ENCODE assay signal across 18 cellular contexts in the genomic region with DNA sequence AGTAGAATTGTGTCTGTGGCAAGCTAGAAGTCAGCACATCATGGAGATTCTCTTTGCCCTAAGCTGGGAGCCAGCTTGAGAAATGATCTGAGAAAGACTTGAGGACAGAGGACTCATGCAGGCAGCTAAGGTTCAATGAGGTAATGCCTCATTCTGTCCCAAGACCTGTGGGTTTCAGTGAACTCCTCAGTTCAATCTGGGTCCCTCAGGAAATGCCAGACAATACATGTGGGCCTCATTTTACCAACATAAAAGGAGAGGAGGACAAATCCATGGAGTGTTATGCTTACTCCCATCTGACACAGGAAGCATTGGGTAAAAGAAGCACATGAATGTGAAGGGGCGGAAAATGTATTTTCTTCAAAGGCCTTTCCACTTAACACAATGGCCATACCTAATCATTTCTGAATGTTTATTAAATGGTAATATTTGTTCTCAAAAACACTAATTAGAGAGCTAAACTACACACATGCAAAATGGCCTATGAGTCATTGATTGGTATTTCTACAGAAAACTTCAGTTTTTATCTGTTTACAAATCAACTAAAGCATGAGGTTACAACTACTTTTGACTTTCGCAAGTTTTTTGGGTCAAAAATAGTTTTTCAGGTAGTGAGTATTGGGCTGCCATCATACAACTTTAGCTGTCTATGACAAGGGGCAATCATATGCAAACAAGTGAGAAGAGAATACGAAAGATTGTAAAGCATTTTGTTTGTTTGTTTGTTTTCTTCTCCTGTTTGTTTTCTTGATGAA.
DNase-seq lines count a peak whose midpoint lies in the region; ATAC-seq, FAIRE-seq and TF ChIP-seq lines count a peak whose summit lies in the region.
"Had no signal": no experiment of that assay in that cellular context is flagged by ENCODE, and none has a peak within 500 bp of the region (broad histone marks: within the 10 kb centered on the region; RNA-seq: fewer than 3 reads in every experiment).

No MANE protein-coding gene starts in this region.

- peaks cover 9% of the 10 kb centered on the region; the same call in 1 of the 2 replicates for H3K4me1 ChIP-seq in GM23338 (ENCODE audit: insufficient read depth)
- H3K4me1 ChIP-seq in body of pancreas: no peaks in the 10 kb centered on the region

- H3K79me2 ChIP-seq in GM23338 (replicated peaks; ENCODE audit: insufficient read depth): no peaks in the 10 kb centered on the region

- no peak overlapping the region for H3K4me3 Mint-ChIP-seq in GM23338
- H3K4me3 Mint-ChIP-seq: activated CD4-positive, alpha-beta memory T cell treated with anti-CD3 and anti-CD28 coated beads for 36 hours; activated naive CD8-positive, alpha-beta T cell treated with anti-CD3 and anti-CD28 coated beads for 36 hours; activated T-cell treated with anti-CD3 and anti-CD28 coated beads, Interleukin-2, amount 50 U/mL, for 24 hours; naive B cell had no signal

- no peaks in the 10 kb centered on the region for H3K36me3 Mint-ChIP-seq in GM23338 (ENCODE audit: low read depth)
- no peaks in the 10 kb centered on the region for H3K36me3 Mint-ChIP-seq in activated naive CD4-positive, alpha-beta T cell treated with anti-CD3 and anti-CD28 coated beads, Interleukin-2, amount 50 U/mL, for 72 hours
- H3K36me3 Mint-ChIP-seq: activated CD4-positive, alpha-beta memory T cell treated with anti-CD3 and anti-CD28 coated beads for 36 hours; activated naive CD8-positive, alpha-beta T cell treated with anti-CD3 and anti-CD28 coated beads for 36 hours; CD4-positive, CD25-positive, alpha-beta regulatory T cell; naive B cell had no signal

- peaks cover 6% of the 10 kb centered on the region for H3K4me1 Mint-ChIP-seq in GM23338
- H3K4me1 Mint-ChIP-seq: activated naive CD8-positive, alpha-beta T cell treated with anti-CD3 and anti-CD28 coated beads for 36 hours; CD4-positive, CD25-positive, alpha-beta regulatory T cell; naive B cell had no signal

- peak overlapping the region; percentile 54 for H2AFZ ChIP-seq in GM23338

- H3K27ac ChIP-seq in GM23338 (ENCODE audit: low read depth) (no peak overlapping the region), body of pancreas (no peak overlapping the region)
- H3K27ac ChIP-seq: WERI-Rb-1 had no signal

- H4K20me1 ChIP-seq in GM23338 (replicated peaks; ENCODE audit: insufficient read depth): no peaks in the 10 kb centered on the region

- no peaks in the 10 kb centered on the region for H3K9me2 ChIP-seq in GM23338 (ENCODE audit: insufficient read depth)

- WGBS in body of pancreas, 2 donors: 87 to 91% methylated on average over 3 of the region's 3 CpGs

- intact Hi-C loops in body of pancreas (cut with DNase I): no loop called here

- H3F3A ChIP-seq in GM23338 (replicated peaks; ENCODE audit: low read depth): no peaks in the 10 kb centered on the region

- H3K27ac Mint-ChIP-seq in GM23338: no peak overlapping the region
- no peak overlapping the region for H3K27ac Mint-ChIP-seq in activated naive CD4-positive, alpha-beta T cell treated with anti-CD3 and anti-CD28 coated beads, Interleukin-2, amount 50 U/mL, for 72 hours
- H3K27ac Mint-ChIP-seq: activated CD4-positive, alpha-beta memory T cell treated with anti-CD3 and anti-CD28 coated beads for 36 hours; activated naive CD8-positive, alpha-beta T cell treated with anti-CD3 and anti-CD28 coated beads for 36 hours; activated T-cell treated with anti-CD3 and anti-CD28 coated beads, Interleukin-2, amount 50 U/mL, for 24 hours; CD4-positive, CD25-positive, alpha-beta regulatory T cell; naive B cell had no signal

- DNase-seq in GM23338 (ENCODE audit: low spot score) (no peak), amniotic epithelial cell (ENCODE audit: low read depth) (peak; percentile 71), fibroblast of the aortic adventitia (ENCODE audit: low read depth) (peak; percentile 24), urothelium cell line (ENCODE audit: low spot score) (peak; percentile 2), NCI-H2171 treated with DMSO at 0.1 percent for 48 hours (lab: John Stamatoyannopoulos, UW) (no peak), body of pancreas (no peak)
- DNase-seq in activated naive CD4-positive, alpha-beta T cell treated with anti-CD3 and anti-CD28 coated beads, Interleukin-2, amount 50 U/mL, for 72 hours (ENCODE audit: low spot score in 2 of 2): no peak
- DNase-seq: activated CD4-positive, alpha-beta memory T cell treated with anti-CD3 and anti-CD28 coated beads for 36 hours; activated naive CD8-positive, alpha-beta T cell treated with anti-CD3 and anti-CD28 coated beads for 36 hours; activated T-cell treated with anti-CD3 and anti-CD28 coated beads, Interleukin-2, amount 50 U/mL, for 24 hours; CD4-positive, CD25-positive, alpha-beta regulatory T cell; glutamatergic neuron; Karpas-422; naive B cell; posterior cingulate gyrus; WERI-Rb-1 had no signal

- no peak for ATAC-seq in GM23338
- no peak for ATAC-seq in body of pancreas
- no peak for ATAC-seq in activated naive CD4-positive, alpha-beta T cell treated with anti-CD3 and anti-CD28 coated beads, Interleukin-2, amount 50 U/mL, for 72 hours
- ATAC-seq: Right ventricle myocardium inferior had no signal

- H3K27me3 ChIP-seq in GM23338 (ENCODE audit: insufficient read depth): no peaks in the 10 kb centered on the region
- H3K27me3 ChIP-seq in body of pancreas: no peaks in the 10 kb centered on the region

- TF ChIP-seq CTCF in GM23338 (conservative IDR thresholded peaks at IDR 0.05; ENCODE audit: low read depth in 2 of 2): no peak
- no peak for TF ChIP-seq CTCF in fibroblast of the aortic adventitia (IDR thresholded peaks at IDR 0.05; ENCODE audit: insufficient read depth, low read length)
- TF ChIP-seq CTCF in body of pancreas (IDR thresholded peaks at IDR 0.05): no peak

- H3K9me3 ChIP-seq in body of pancreas: no peaks in the 10 kb centered on the region

- no peaks in the 10 kb centered on the region for H3K27me3 Mint-ChIP-seq in GM23338 (ENCODE audit: insufficient read depth, low read depth, poor library complexity)
- H3K27me3 Mint-ChIP-seq: activated CD4-positive, alpha-beta memory T cell treated with anti-CD3 and anti-CD28 coated beads for 36 hours; activated naive CD8-positive, alpha-beta T cell treated with anti-CD3 and anti-CD28 coated beads for 36 hours; activated T-cell treated with anti-CD3 and anti-CD28 coated beads, Interleukin-2, amount 50 U/mL, for 24 hours; CD4-positive, CD25-positive, alpha-beta regulatory T cell; naive B cell had no signal

- FAIRE-seq in urothelium cell line (lab: Jason Lieb, UNC): no peak
- FAIRE-seq: GM18507 had no signal

- H3K36me3 ChIP-seq in GM23338 (ENCODE audit: insufficient read depth): no peaks in the 10 kb centered on the region
- H3K36me3 ChIP-seq in body of pancreas (replicated peaks in 1 of 2; ENCODE audit: insufficient read depth in 1 of 2, low read depth in 2 of 2): no peaks in the 10 kb centered on the region
- H3K36me3 ChIP-seq: WERI-Rb-1 had no signal

- no peaks in the 10 kb centered on the region for H3K9me3 Mint-ChIP-seq in GM23338
- peaks cover 11 to 16% of the 10 kb centered on the region in 2 donors for H3K9me3 Mint-ChIP-seq in activated naive CD4-positive, alpha-beta T cell treated with anti-CD3 and anti-CD28 coated beads, Interleukin-2, amount 50 U/mL, for 72 hours

- no peak overlapping the region for H3K4me3 ChIP-seq in GM23338
- H3K4me3 ChIP-seq in fibroblast of the aortic adventitia (ENCODE audit: low read depth, low read length): no peak overlapping the region
- H3K4me3 ChIP-seq in body of pancreas: no peak overlapping the region

- no peak overlapping the region for H3K4me2 ChIP-seq in GM23338

- TF ChIP-seq POLR2A in body of pancreas (IDR thresholded peaks at IDR 0.05): no peak

TF ChIP-seq in GM23338, 12 proteins besides CTCF, POLR2A, EP300 and RAD21 (continues in another document):
- TF ChIP-seq EZH2phosphoT487 (IDR thresholded peaks at IDR 0.05; ENCODE audit: unreplicated experiment) (no peak), POLR2AphosphoS5 (IDR thresholded peaks at IDR 0.05; ENCODE audit: low read depth) (no peak), CREB1 (CRISPR knock-in tag; IDR thresholded peaks at IDR 0.05; ENCODE audit: low read depth) (no peak)
- TF ChIP-seq, protein P1, sequence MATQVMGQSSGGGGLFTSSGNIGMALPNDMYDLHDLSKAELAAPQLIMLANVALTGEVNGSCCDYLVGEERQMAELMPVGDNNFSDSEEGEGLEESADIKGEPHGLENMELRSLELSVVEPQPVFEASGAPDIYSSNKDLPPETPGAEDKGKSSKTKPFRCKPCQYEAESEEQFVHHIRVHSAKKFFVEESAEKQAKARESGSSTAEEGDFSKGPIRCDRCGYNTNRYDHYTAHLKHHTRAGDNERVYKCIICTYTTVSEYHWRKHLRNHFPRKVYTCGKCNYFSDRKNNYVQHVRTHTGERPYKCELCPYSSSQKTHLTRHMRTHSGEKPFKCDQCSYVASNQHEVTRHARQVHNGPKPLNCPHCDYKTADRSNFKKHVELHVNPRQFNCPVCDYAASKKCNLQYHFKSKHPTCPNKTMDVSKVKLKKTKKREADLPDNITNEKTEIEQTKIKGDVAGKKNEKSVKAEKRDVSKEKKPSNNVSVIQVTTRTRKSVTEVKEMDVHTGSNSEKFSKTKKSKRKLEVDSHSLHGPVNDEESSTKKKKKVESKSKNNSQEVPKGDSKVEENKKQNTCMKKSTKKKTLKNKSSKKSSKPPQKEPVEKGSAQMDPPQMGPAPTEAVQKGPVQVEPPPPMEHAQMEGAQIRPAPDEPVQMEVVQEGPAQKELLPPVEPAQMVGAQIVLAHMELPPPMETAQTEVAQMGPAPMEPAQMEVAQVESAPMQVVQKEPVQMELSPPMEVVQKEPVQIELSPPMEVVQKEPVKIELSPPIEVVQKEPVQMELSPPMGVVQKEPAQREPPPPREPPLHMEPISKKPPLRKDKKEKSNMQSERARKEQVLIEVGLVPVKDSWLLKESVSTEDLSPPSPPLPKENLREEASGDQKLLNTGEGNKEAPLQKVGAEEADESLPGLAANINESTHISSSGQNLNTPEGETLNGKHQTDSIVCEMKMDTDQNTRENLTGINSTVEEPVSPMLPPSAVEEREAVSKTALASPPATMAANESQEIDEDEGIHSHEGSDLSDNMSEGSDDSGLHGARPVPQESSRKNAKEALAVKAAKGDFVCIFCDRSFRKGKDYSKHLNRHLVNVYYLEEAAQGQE (IDR thresholded peaks at IDR 0.05; ENCODE audit: unreplicated experiment): no peak

Comparison
In these comparisons a context has a peak if more than half of its experiments do, and no peak if none do; other contexts are left out.
1. DNase-seq: peak in amniotic epithelial cell (single experiment), fibroblast of the aortic adventitia (single experiment) and urothelium cell line (single experiment); none in GM23338 (single experiment), NCI-H2171 treated with DMSO at 0.1 percent for 48 hours (single experiment), body of pancreas (0 of 4) and activated naive CD4-positive, alpha-beta T cell treated with anti-CD3 and anti-CD28 coated beads, Interleukin-2, amount 50 U/mL, for 72 hours (0 of 2).